8 cellular contexts compared by ENCODE assay signal in the genomic region with DNA sequence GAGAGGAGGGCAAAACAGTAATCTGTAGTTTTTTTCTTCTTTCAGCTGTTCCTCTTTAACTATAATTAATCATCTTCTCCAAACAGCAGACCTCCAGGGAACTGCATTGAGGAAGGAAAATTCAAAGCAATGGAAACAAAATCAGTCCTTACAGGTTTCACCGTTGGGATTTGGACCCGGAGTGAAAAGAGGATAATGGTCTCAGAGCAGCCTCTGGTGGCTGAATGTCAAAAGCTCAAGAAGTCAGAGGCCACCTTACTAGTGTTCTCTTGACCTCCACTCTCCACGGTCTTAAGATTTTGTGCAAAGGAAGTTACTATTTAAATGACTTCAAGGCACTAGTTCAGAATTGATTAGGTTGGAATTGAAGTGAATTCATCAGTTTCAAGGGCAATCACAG. TPM values are rescaled to one million over a fixed set of nuclear protein-coding genes. Genes with fewer than 3 reads are reported as not detected.
DNase-seq lines count a peak whose midpoint lies in the region; ATAC-seq, FAIRE-seq and TF ChIP-seq lines count a peak whose summit lies in the region.

No MANE protein-coding gene starts in this region.

- peak; percentile 37 for DNase-seq in Ammon's horn (ENCODE audit: low spot score)
- DNase-seq in GM12878 (ENCODE audit: low read depth, low spot score) = no peak
- DNase-seq in left kidney (ENCODE audit: low read depth, low spot score) = peak; percentile 70
- no peak for DNase-seq in NK-92 treated with Interleukin-12 subunit alpha and Interleukin-12 subunit beta, amount 100 ng/mL, for 24 hours (lab: John Stamatoyannopoulos, UW)
- DNase-seq in NCI-H187 treated with DMSO at 0.1 percent for 48 hours (lab: John Stamatoyannopoulos, UW) = no peak
- no peak for DNase-seq in C1 segment of cervical spinal cord (lab: John Stamatoyannopoulos, UW)
- no peak for DNase-seq in NCI-H446 treated with DMSO at 0.1 percent for 48 hours (lab: John Stamatoyannopoulos, UW)

- no peak for FAIRE-seq in GM12878 (lab: Jason Lieb, UNC)

- POLR2A ChIA-PET in GM12878 (lab: Charles Lee) = no interaction called here

- TF ChIP-seq RAD21 in GM12878 (IDR thresholded peaks at IDR 0.05; ENCODE audit: insufficient read depth, low read depth, low read length) = peak; percentile 41

- ATAC-seq in GM12878 = no peak

- H4K20me1 ChIP-seq in GM12878 (ENCODE audit: control insufficient read depth, insufficient read depth) = no peaks in the 10 kb centered on the region

- no TSS peak for BruUV-seq in GM12878 (replicated peaks; lab: Mats Ljungman, UMichigan)

- no peak for TF ChIP-seq POLR2A in GM12878 (IDR thresholded peaks at IDR 0.05; ENCODE audit: low read depth, low read length)

- H3K4me2 ChIP-seq in GM12878 (ENCODE audit: control insufficient read depth, insufficient read depth) = no peak overlapping the region

- intact Hi-C loops in GM12878 (cut with micrococcal nuclease; ENCODE audit: unreplicated experiment) = no loop called here

- in situ Hi-C loops in GM12878 (cut with MboI) = no loop called here

- H3K36me3 ChIP-seq in GM12878 (ENCODE audit: control insufficient read depth in 2 of 2, insufficient read depth in 2 of 2, low read length in 1 of 2) = no peaks in the 10 kb centered on the region

- TF ChIP-seq CTCF in LNCAP (IDR thresholded peaks at IDR 0.05) (peak; percentile 42; the same call in 1 of the 2 replicates), GM12878 (IDR thresholded peaks at IDR 0.05 in 2 of 3, conservative IDR thresholded peaks at IDR 0.05 in 1 of 3; ENCODE audit: control insufficient read depth in 2 of 3, extremely low read depth in 1 of 3, insufficient read depth in 1 of 3, low read depth in 3 of 3, low read length in 3 of 3) (peak; percentile 10 to 27 (median 13); a peak in 2 of 6 replicates)

- no peaks in the 10 kb centered on the region for H3K9me3 ChIP-seq in GM12878 (replicated peaks; ENCODE audit: control insufficient read depth, insufficient read depth, low read length)

- CTCF ChIA-PET in GM12878 (lab: Yijun Ruan, JAX) = interaction anchor here (1.3 kb wide), 1 partner anchor 446 kb away, joined by 7 read pairs; no protein-coding TSS in a partner anchor

- no peak overlapping the region for H3K4me3 ChIP-seq in GM12878

- H3K79me2 ChIP-seq in GM12878 (ENCODE audit: control insufficient read depth, insufficient read depth, low read length) = no peaks in the 10 kb centered on the region

- no peaks in the 10 kb centered on the region for H3K27me3 ChIP-seq in GM12878 (replicated peaks in 1 of 2; ENCODE audit: control insufficient read depth in 2 of 2, insufficient read depth in 2 of 2, low read length in 1 of 2)

- no peak overlapping the region for H3K27ac ChIP-seq in GM12878 (ENCODE audit: control insufficient read depth, insufficient read depth)

- SMC1A ChIA-PET in GM12878 (lab: Charles Lee; ENCODE audit: uncharacterized antibody, unreplicated experiment) = no interaction called here

- no peak overlapping the region for H3K9ac ChIP-seq in GM12878 (ENCODE audit: control insufficient read depth, insufficient read depth, low read length)

- no peaks in the 10 kb centered on the region for H3K4me1 ChIP-seq in GM12878 (ENCODE audit: control insufficient read depth, insufficient read depth, low read length)

- RAD21 ChIA-PET in GM12878 (lab: Charles Lee; ENCODE audit: unreplicated experiment) = interaction anchor here (0.6 to 1.2 kb wide), 2 partner anchors 38 to 446 kb away, joined by 3 to 4 read pairs; no protein-coding TSS in a partner anchor

- no peak for TF ChIP-seq EP300 in GM12878 (IDR thresholded peaks at IDR 0.05; ENCODE audit: borderline replicate concordance in 1 of 2, control insufficient read depth in 1 of 2, low read depth in 2 of 2, low read length in 2 of 2)

- 2% methylated on average over 3 of the region's 3 CpGs for WGBS in GM12878 (ENCODE audit: insufficient coverage, insufficient replicate concordance, low lambda C conversion rate, missing lambda C conversion rate)

- H2AFZ ChIP-seq in GM12878 (ENCODE audit: control insufficient read depth, low read depth, low read length) = no peak overlapping the region

TF ChIP-seq in GM12878, 131 proteins besides CTCF, POLR2A, EP300 and RAD21 (continues in another document):
- TF ChIP-seq ASH2L (IDR thresholded peaks at IDR 0.05; ENCODE audit: borderline replicate concordance, low read depth) (no peak), RBBP5 (conservative IDR thresholded peaks at IDR 0.05) (no peak), RB1 (IDR thresholded peaks at IDR 0.05; ENCODE audit: borderline replicate concordance) (no peak)
- TF ChIP-seq, protein P1, sequence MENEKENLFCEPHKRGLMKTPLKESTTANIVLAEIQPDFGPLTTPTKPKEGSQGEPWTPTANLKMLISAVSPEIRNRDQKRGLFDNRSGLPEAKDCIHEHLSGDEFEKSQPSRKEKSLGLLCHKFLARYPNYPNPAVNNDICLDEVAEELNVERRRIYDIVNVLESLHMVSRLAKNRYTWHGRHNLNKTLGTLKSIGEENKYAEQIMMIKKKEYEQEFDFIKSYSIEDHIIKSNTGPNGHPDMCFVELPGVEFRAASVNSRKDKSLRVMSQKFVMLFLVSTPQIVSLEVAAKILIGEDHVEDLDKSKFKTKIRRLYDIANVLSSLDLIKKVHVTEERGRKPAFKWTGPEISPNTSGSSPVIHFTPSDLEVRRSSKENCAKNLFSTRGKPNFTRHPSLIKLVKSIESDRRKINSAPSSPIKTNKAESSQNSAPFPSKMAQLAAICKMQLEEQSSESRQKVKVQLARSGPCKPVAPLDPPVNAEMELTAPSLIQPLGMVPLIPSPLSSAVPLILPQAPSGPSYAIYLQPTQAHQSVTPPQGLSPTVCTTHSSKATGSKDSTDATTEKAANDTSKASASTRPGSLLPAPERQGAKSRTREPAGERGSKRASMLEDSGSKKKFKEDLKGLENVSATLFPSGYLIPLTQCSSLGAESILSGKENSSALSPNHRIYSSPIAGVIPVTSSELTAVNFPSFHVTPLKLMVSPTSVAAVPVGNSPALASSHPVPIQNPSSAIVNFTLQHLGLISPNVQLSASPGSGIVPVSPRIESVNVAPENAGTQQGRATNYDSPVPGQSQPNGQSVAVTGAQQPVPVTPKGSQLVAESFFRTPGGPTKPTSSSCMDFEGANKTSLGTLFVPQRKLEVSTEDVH (IDR thresholded peaks at IDR 0.05; ENCODE audit: low read depth, partially characterized antibody) = no peak
- TF ChIP-seq, protein P2, sequence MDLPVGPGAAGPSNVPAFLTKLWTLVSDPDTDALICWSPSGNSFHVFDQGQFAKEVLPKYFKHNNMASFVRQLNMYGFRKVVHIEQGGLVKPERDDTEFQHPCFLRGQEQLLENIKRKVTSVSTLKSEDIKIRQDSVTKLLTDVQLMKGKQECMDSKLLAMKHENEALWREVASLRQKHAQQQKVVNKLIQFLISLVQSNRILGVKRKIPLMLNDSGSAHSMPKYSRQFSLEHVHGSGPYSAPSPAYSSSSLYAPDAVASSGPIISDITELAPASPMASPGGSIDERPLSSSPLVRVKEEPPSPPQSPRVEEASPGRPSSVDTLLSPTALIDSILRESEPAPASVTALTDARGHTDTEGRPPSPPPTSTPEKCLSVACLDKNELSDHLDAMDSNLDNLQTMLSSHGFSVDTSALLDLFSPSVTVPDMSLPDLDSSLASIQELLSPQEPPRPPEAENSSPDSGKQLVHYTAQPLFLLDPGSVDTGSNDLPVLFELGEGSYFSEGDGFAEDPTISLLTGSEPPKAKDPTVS (IDR thresholded peaks at IDR 0.05; ENCODE audit: low read depth, low read length) = no peak
- TF ChIP-seq, protein P3, sequence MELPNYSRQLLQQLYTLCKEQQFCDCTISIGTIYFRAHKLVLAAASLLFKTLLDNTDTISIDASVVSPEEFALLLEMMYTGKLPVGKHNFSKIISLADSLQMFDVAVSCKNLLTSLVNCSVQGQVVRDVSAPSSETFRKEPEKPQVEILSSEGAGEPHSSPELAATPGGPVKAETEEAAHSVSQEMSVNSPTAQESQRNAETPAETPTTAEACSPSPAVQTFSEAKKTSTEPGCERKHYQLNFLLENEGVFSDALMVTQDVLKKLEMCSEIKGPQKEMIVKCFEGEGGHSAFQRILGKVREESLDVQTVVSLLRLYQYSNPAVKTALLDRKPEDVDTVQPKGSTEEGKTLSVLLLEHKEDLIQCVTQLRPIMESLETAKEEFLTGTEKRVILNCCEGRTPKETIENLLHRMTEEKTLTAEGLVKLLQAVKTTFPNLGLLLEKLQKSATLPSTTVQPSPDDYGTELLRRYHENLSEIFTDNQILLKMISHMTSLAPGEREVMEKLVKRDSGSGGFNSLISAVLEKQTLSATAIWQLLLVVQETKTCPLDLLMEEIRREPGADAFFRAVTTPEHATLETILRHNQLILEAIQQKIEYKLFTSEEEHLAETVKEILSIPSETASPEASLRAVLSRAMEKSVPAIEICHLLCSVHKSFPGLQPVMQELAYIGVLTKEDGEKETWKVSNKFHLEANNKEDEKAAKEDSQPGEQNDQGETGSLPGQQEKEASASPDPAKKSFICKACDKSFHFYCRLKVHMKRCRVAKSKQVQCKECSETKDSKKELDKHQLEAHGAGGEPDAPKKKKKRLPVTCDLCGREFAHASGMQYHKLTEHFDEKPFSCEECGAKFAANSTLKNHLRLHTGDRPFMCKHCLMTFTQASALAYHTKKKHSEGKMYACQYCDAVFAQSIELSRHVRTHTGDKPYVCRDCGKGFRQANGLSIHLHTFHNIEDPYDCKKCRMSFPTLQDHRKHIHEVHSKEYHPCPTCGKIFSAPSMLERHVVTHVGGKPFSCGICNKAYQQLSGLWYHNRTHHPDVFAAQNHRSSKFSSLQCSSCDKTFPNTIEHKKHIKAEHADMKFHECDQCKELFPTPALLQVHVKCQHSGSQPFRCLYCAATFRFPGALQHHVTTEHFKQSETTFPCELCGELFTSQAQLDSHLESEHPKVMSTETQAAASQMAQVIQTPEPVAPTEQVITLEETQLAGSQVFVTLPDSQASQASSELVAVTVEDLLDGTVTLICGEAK (IDR thresholded peaks at IDR 0.05; ENCODE audit: borderline replicate concordance) = no peak

RNA-seq across cellular contexts. Expression of a gene that starts 16.0 kb away (rescaled TPM):
- total RNA-seq in GM12878 (2013; cell fraction: nucleolus; rRNA removed) = 1.7 and 2.6 TPM in 2 replicates
- 0.16 and 0.17 TPM in 2 replicates for total RNA-seq in GM12878 (2014; rRNA removed)
- 0.04 and 0.05 TPM in 2 replicates for total RNA-seq in GM12878 (2014; rRNA removed; fragmentation: Illumina TruSeq; extraction: Trizol)
- total RNA-seq in GM12878 (2021) = 0.13 and 0.51 TPM in 2 replicates
- not detected for polyA plus RNA-seq in GM12878 (2011; ENCODE audit: low read depth)
- 0.14 TPM in 2 replicates for polyA plus RNA-seq in GM12878 (2011; rRNA removed)
- 0.13 and 0.18 TPM in 2 replicates for polyA plus RNA-seq in GM12878 (2011; cell fraction: cytosol; rRNA removed)
- 0.40 and 0.56 TPM in 2 replicates for polyA plus RNA-seq in GM12878 (2011; cell fraction: nucleus; rRNA removed)
- 0.07 and 0.18 TPM in 2 replicates for polyA plus RNA-seq in GM12878 (2012)
- 0.07 and 0.38 TPM in 2 replicates for polyA plus RNA-seq in GM12878 (2014; fragmentation: Illumina TruSeq; extraction: Trizol)
- under 1 TPM; 0.04 to 0.13 TPM for polyA plus RNA-seq in GM12878 (2014; fragmentation: Nextera tagmentation; extraction: Ambion mirVana)
- polyA plus RNA-seq in GM12878 (2014; rRNA removed) = 0.03 and 0.15 TPM in 2 replicates
- under 1 TPM in 1 of 2 experiments, not detected in 1; 0.16 TPM for polyA plus RNA-seq in GM12878 (2016; fragmentation: Nextera tagmentation; extraction: Ambion mirVana)
- 0.62 and 2.0 TPM in 2 replicates for polyA minus RNA-seq in GM12878 (2011; rRNA and poly(A)+ RNA removed)
- 1.1 TPM in 1 of 2 replicates, not detected in the other for polyA minus RNA-seq in GM12878 (2011; cell fraction: cytosol; rRNA and poly(A)+ RNA removed)
- polyA minus RNA-seq in GM12878 (2011; cell fraction: nucleus; rRNA and poly(A)+ RNA removed) = 0.36 and 0.38 TPM in 2 replicates

Comparison
In these comparisons a context has a peak if more than half of its experiments do, and no peak if none do; other contexts are left out.
1. DNase-seq: peak in Ammon's horn (single experiment) and left kidney (single experiment); none in GM12878 (single experiment), NK-92 treated with Interleukin-12 subunit alpha and Interleukin-12 subunit beta, amount 100 ng/mL, for 24 hours (single experiment), NCI-H187 treated with DMSO at 0.1 percent for 48 hours (single experiment), C1 segment of cervical spinal cord (0 of 14) and NCI-H446 treated with DMSO at 0.1 percent for 48 hours (single experiment).